In genomic region chr9:137176302-137177182, GRCh38 we compare ENCODE assay signal across 8 cellular contexts. TPM values are rescaled to one million over a fixed set of nuclear protein-coding genes. Genes with fewer than 3 reads are reported as not detected.
DNase-seq lines count a peak whose midpoint lies in the region; ATAC-seq, FAIRE-seq and TF ChIP-seq lines count a peak whose summit lies in the region.

No MANE protein-coding gene starts in this region.

- peaks cover 4% of the 10 kb centered on the region for H3K4me1 Mint-ChIP-seq in CD4-positive, alpha-beta T cell (ENCODE audit: low read depth)
- no peaks in the 10 kb centered on the region for H3K4me1 Mint-ChIP-seq in progenitor cell of endocrine pancreas (ENCODE audit: low read depth)

- H3K27me3 ChIP-seq in CD4-positive, alpha-beta T cell (ENCODE audit: control insufficient read depth, insufficient read depth, low read length) = peaks cover 19% of the 10 kb centered on the region
- no peaks in the 10 kb centered on the region for H3K27me3 ChIP-seq in PC-3 (ENCODE audit: low read length)

- no TSS peak for BruUV-seq in PC-3 (replicated peaks; lab: Mats Ljungman, UMichigan)

- ATAC-seq in CD4-positive, alpha-beta T cell (ENCODE audit: poor library complexity) = peak; percentile 62
- ATAC-seq in PC-3 = peak; percentile 74
- ATAC-seq in GM18498 (IDR thresholded peaks at IDR 0.05; ENCODE audit: unreplicated experiment) = no peak
- ATAC-seq in HG02840 (IDR thresholded peaks at IDR 0.05; ENCODE audit: low FRiP score, unreplicated experiment) = no peak
- ATAC-seq in HG03354 (IDR thresholded peaks at IDR 0.05; ENCODE audit: poor library complexity, severe bottlenecking, unreplicated experiment) = no peak

- H3K9ac ChIP-seq in PC-3 (ENCODE audit: low read length) = no peak overlapping the region

- H3K4me3 ChIP-seq in PC-3 (ENCODE audit: low read length) = no peak overlapping the region

- peaks cover 25% of the 10 kb centered on the region for H3K36me3 Mint-ChIP-seq in CD4-positive, alpha-beta T cell (ENCODE audit: low read depth)
- H3K36me3 Mint-ChIP-seq in progenitor cell of endocrine pancreas (ENCODE audit: insufficient read depth) = peaks cover 4% of the 10 kb centered on the region

- no peaks in the 10 kb centered on the region for H4K20me1 ChIP-seq in PC-3 (ENCODE audit: low read length)

- TF ChIP-seq CTCF in CD4-positive, alpha-beta T cell (IDR thresholded peaks at IDR 0.05) = no peak
- TF ChIP-seq CTCF in PC-3 (conservative IDR thresholded peaks at IDR 0.05; ENCODE audit: low read depth, low read length) (peak; percentile 60), progenitor cell of endocrine pancreas (IDR thresholded peaks at IDR 0.05; ENCODE audit: unreplicated experiment) (peak; percentile 62)

- H3K27me3 Mint-ChIP-seq in CD4-positive, alpha-beta T cell = no peaks in the 10 kb centered on the region
- H3K27me3 Mint-ChIP-seq in progenitor cell of endocrine pancreas = peaks cover 14% of the 10 kb centered on the region

- no peaks in the 10 kb centered on the region for H3K9me3 ChIP-seq in CD4-positive, alpha-beta T cell (ENCODE audit: control insufficient read depth, low read length)
- no peaks in the 10 kb centered on the region for H3K9me3 ChIP-seq in PC-3 (ENCODE audit: low read length)

- H3K79me2 ChIP-seq in PC-3 (ENCODE audit: low read length) = no peaks in the 10 kb centered on the region

- no peak overlapping the region for H2AFZ ChIP-seq in PC-3 (ENCODE audit: low read length)

- POLR2A ChIA-PET in CD4-positive, alpha-beta T cell (lab: Charles Lee) = interaction anchor here (0.6 to 1.3 kb wide), 3 partner anchors 11 to 122 kb away, joined by 3 read pairs; partner anchors contain the start of gene MAN1B1
- POLR2A ChIA-PET in PC-3 (lab: Charles Lee; ENCODE audit: unreplicated experiment) = interaction anchor here (0.6 kb wide), 1 partner anchor 26 kb away, joined by 27 read pairs; no protein-coding TSS in a partner anchor

- H3K4me2 ChIP-seq in PC-3 (ENCODE audit: low read length) = no peak overlapping the region

- no peak overlapping the region for H3K4me3 Mint-ChIP-seq in CD4-positive, alpha-beta T cell
- no peak overlapping the region for H3K4me3 Mint-ChIP-seq in progenitor cell of endocrine pancreas (ENCODE audit: low read depth)

- no peaks in the 10 kb centered on the region for H3F3A ChIP-seq in PC-3 (ENCODE audit: low read length, unreplicated experiment)

- no peak overlapping the region for H3K27ac Mint-ChIP-seq in CD4-positive, alpha-beta T cell
- no peak overlapping the region for H3K27ac Mint-ChIP-seq in progenitor cell of endocrine pancreas

- intact Hi-C loops in CD4-positive, alpha-beta T cell (cut with DNase I, micrococcal nuclease) = loop anchor here in 1 of 2 experiments (10.0 kb wide), 1 partner anchor 52 kb away; no protein-coding TSS in a partner anchor
- intact Hi-C loops in PC-3 (cut with micrococcal nuclease) = no loop called here

- H3K4me1 ChIP-seq in PC-3 (ENCODE audit: insufficient read depth, low read length) = no peaks in the 10 kb centered on the region

- H3K9me3 Mint-ChIP-seq in CD4-positive, alpha-beta T cell = no peaks in the 10 kb centered on the region
- H3K9me3 Mint-ChIP-seq in progenitor cell of endocrine pancreas (ENCODE audit: low read depth) = no peaks in the 10 kb centered on the region

- H3K9me2 ChIP-seq in PC-3 (replicated peaks; ENCODE audit: low read length) = no peaks in the 10 kb centered on the region

- no peak overlapping the region for H3K27ac ChIP-seq in CD4-positive, alpha-beta T cell (ENCODE audit: low read depth, low read length)
- H3K27ac ChIP-seq in PC-3 (ENCODE audit: low read length) = no peak overlapping the region

- no peaks in the 10 kb centered on the region for H3K36me3 ChIP-seq in PC-3 (ENCODE audit: low read depth, low read length)

- peak in 1 of 10 experiments; percentile 20 for DNase-seq in CD4-positive, alpha-beta T cell
- DNase-seq in GM18507 (ENCODE audit: extremely low spot score, insufficient read length, low read depth) (no peak), PC-3 (peak; percentile 53), epidermal melanocyte (ENCODE audit: insufficient read length, low spot score) (peak; percentile 68), progenitor cell of endocrine pancreas (ENCODE audit: low spot score, unreplicated experiment) (no peak)

- CTCF ChIA-PET in CD4-positive, alpha-beta T cell (lab: Charles Lee) = interaction anchor here (0.6 to 1.5 kb wide), 5 partner anchors 24 to 60 kb away, joined by 3 read pairs; partner anchors contain the start of gene TPRN
- CTCF ChIA-PET in PC-3 (lab: Charles Lee) = no interaction called here

- FAIRE-seq in GM18507 (lab: Jason Lieb, UNC) = peak; percentile 62

RNA-seq across cellular contexts. Expression of gene TMEM210, which starts 4.7 kb away (rescaled TPM):
- total RNA-seq in CD4-positive, alpha-beta T cell = not detected
- total RNA-seq in PC-3 (2014; rRNA removed) (not detected in 2 replicates), progenitor cell of endocrine pancreas (not detected in 2 replicates)

RNA-seq across cellular contexts. Expression of gene LRRC26, which starts 6.7 kb away (rescaled TPM):
- not detected for total RNA-seq in CD4-positive, alpha-beta T cell
- total RNA-seq in PC-3 (2014; rRNA removed) = 0.40 and 2.0 TPM in 2 replicates
- 0.89 and 1.00 TPM in 2 replicates for total RNA-seq in progenitor cell of endocrine pancreas

RNA-seq across cellular contexts. Expression of gene ANAPC2, which starts 11.8 kb away (rescaled TPM):
- 100 to 1,000 TPM; 144 to 149 TPM for total RNA-seq in CD4-positive, alpha-beta T cell
- 21.6 and 30.2 TPM in 2 replicates for total RNA-seq in PC-3 (2014; rRNA removed)
- 73.2 and 74.3 TPM in 2 replicates for total RNA-seq in progenitor cell of endocrine pancreas

RNA-seq across cellular contexts. Expression of gene SSNA1, which starts 11.9 kb away (rescaled TPM):
- total RNA-seq in CD4-positive, alpha-beta T cell = 10 to 100 TPM; 30.1 to 30.5 TPM
- total RNA-seq in PC-3 (2014; rRNA removed) = 123 and 148 TPM in 2 replicates
- 52.5 and 59.1 TPM in 2 replicates for total RNA-seq in progenitor cell of endocrine pancreas

RNA-seq across cellular contexts. Expression of gene TPRN, which starts 24.0 kb away (rescaled TPM):
- total RNA-seq in CD4-positive, alpha-beta T cell = 1 to 10 TPM; 6.1 to 8.6 TPM
- total RNA-seq in PC-3 (2014; rRNA removed) (11.3 and 14.7 TPM in 2 replicates), progenitor cell of endocrine pancreas (18.8 and 20.7 TPM in 2 replicates)

Comparison
In these comparisons a context has a peak if more than half of its experiments do, and no peak if none do; other contexts are left out.
1. ATAC-seq: peak in CD4-positive, alpha-beta T cell (single experiment) and PC-3 (single experiment); none in GM18498 (single experiment), HG02840 (single experiment) and HG03354 (single experiment).
2. DNase-seq: peak in PC-3 (single experiment) and epidermal melanocyte (single experiment); none in GM18507 (single experiment) and progenitor cell of endocrine pancreas (single experiment).